In the genomic region with DNA sequence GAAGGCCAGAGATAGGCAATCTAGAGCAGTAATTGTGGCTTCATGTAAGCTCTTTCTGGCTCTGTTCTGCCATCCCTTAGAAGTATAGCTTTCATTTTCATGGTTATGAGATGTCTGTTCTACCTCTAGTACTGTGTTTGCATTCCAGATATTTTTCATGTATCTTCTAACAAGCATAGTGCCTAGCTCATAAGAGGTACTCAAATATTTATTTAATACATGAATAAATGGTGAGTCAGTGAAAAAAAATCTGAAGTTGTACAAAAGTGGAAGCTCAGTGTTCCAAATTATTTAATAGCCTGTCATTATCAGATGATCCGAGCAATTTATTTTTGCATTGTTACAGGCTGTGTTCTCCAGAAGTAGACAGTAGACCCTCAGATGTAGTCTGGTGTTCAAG, we compare ENCODE assay signal across 13 cellular contexts.
DNase-seq lines count a peak whose midpoint lies in the region; FAIRE-seq and TF ChIP-seq lines count a peak whose summit lies in the region.
"Had no signal": no experiment of that assay in that cellular context is flagged by ENCODE, and none has a peak within 500 bp of the region (broad histone marks: within the 10 kb centered on the region; RNA-seq: fewer than 3 reads in every experiment).

No MANE protein-coding gene starts in this region.

- TF ChIP-seq CTCF in SK-N-SH (IDR thresholded peaks at IDR 0.05) (no peak), fibroblast of villous mesenchyme (IDR thresholded peaks at IDR 0.05; ENCODE audit: insufficient read depth, low read depth, low read length) (no peak), smooth muscle cell (IDR thresholded peaks at IDR 0.05; ENCODE audit: borderline replicate concordance, insufficient read depth, poor library complexity, severe bottlenecking) (no peak)

- H3K27me3 ChIP-seq in SK-N-SH (ENCODE audit: insufficient read depth) (no peaks in the 10 kb centered on the region), smooth muscle cell (ENCODE audit: low read depth) (no peaks in the 10 kb centered on the region)
- H3K27me3 ChIP-seq: SJCRH30, suprapubic skin had no signal

- no peak for TF ChIP-seq RAD21 in SK-N-SH (IDR thresholded peaks at IDR 0.05; ENCODE audit: low read length)

- H3K36me3 ChIP-seq in SK-N-SH (replicated peaks in 1 of 2; ENCODE audit: control insufficient read depth in 1 of 2, insufficient read depth in 2 of 2, low read length in 1 of 2) (no peaks in the 10 kb centered on the region), smooth muscle cell (ENCODE audit: low read depth) (no peaks in the 10 kb centered on the region)
- H3K36me3 ChIP-seq: SJCRH30, suprapubic skin had no signal

- CTCF ChIA-PET in SK-N-SH (lab: Yijun Ruan, JAX): interaction anchor here (0.5 to 2.4 kb wide), 10 partner anchors 9 to 1078 kb away, joined by 3 to 18 read pairs (median 4); a partner anchor contains a TSS

- DNase-seq in HCEC 1CT (peak; percentile 64), SK-N-SH (no peak), fibroblast of villous mesenchyme (ENCODE audit: low read depth) (peak; percentile 30), smooth muscle cell (lab: John Stamatoyannopoulos, UW; ENCODE audit: unreplicated experiment) (no peak), RCC 7860 (ENCODE audit: low spot score) (no peak), SW480 (ENCODE audit: low spot score) (no peak)
- no peak for DNase-seq in stimulated activated CD4-positive, alpha-beta T cell treated with anti-CD3 and anti-CD28 coated beads, Interleukin-4, amount 100 ng/mL, for 1 hour
- DNase-seq: Caco-2, left cardiac atrium, NCI-H1930, nephron progenitor cell, SJCRH30 had no signal

- peak overlapping the region in 1 of 2 experiments; percentile 40; a peak in 2 of 4 replicates for H3K4me3 ChIP-seq in SK-N-SH (ENCODE audit: low read depth in 2 of 2, low read length in 1 of 2)
- no peak overlapping the region for H3K4me3 ChIP-seq in fibroblast of villous mesenchyme (ENCODE audit: low read depth, low read length)
- no peak overlapping the region for H3K4me3 ChIP-seq in smooth muscle cell
- H3K4me3 ChIP-seq: SJCRH30, suprapubic skin had no signal

- peaks cover 0 to 12% of the 10 kb centered on the region in 2 experiments; a peak in 2 of 4 replicates for H3K4me1 ChIP-seq in SK-N-SH (ENCODE audit: control insufficient read depth in 1 of 2, insufficient read depth in 2 of 2, low read depth in 1 of 2, low read length in 1 of 2)
- no peaks in the 10 kb centered on the region for H3K4me1 ChIP-seq in smooth muscle cell (ENCODE audit: low read depth)
- H3K4me1 ChIP-seq: Caco-2, SJCRH30, suprapubic skin had no signal

- 5% methylated on average over 1 of the region's 1 CpG for WGBS in SK-N-SH (ENCODE audit: low lambda C conversion rate)
- WGBS in smooth muscle cell (ENCODE audit: low lambda C conversion rate): 94% methylated on average over 1 of the region's 1 CpG

- no peak for FAIRE-seq in RCC 7860 (lab: Jason Lieb, UNC)

- H3F3A ChIP-seq in SK-N-SH (replicated peaks; ENCODE audit: insufficient read depth) (peaks cover 22% of the 10 kb centered on the region), smooth muscle cell (ENCODE audit: low read depth) (peaks cover 6% of the 10 kb centered on the region)

- H4K20me1 ChIP-seq in SK-N-SH (ENCODE audit: insufficient read depth) (no peaks in the 10 kb centered on the region), smooth muscle cell (ENCODE audit: low read depth) (no peaks in the 10 kb centered on the region)

- H3K79me2 ChIP-seq in SK-N-SH (ENCODE audit: insufficient read depth) (no peaks in the 10 kb centered on the region), smooth muscle cell (ENCODE audit: low read depth) (no peaks in the 10 kb centered on the region)

- peak overlapping the region; percentile 18; the same call in 1 of the 2 replicates for H3K9ac ChIP-seq in SK-N-SH
- no peak overlapping the region for H3K9ac ChIP-seq in smooth muscle cell (ENCODE audit: low read depth)

- H3K4me2 ChIP-seq in SK-N-SH: peak overlapping the region; percentile 56
- peak overlapping the region; percentile 49 for H3K4me2 ChIP-seq in smooth muscle cell

- no peak for TF ChIP-seq EP300 in SK-N-SH (IDR thresholded peaks at IDR 0.05; ENCODE audit: borderline replicate concordance in 1 of 2, low read depth in 1 of 2, low read length in 1 of 2)

- H3K9me3 ChIP-seq in SK-N-SH (no peaks in the 10 kb centered on the region), smooth muscle cell (replicated peaks; ENCODE audit: low read depth) (no peaks in the 10 kb centered on the region)
- H3K9me3 ChIP-seq: Caco-2, SJCRH30, suprapubic skin had no signal

- POLR2A ChIA-PET in SK-N-SH (lab: Yijun Ruan, JAX): no interaction called here

- peak overlapping the region in 1 of 2 experiments; percentile 79; a peak in 2 of 4 replicates for H3K27ac ChIP-seq in SK-N-SH (ENCODE audit: low read depth in 2 of 2, low read length in 1 of 2)
- peak overlapping the region; percentile 71 for H3K27ac ChIP-seq in smooth muscle cell (ENCODE audit: low read depth)
- H3K27ac ChIP-seq: SJCRH30, suprapubic skin had no signal

- H3K9me2 ChIP-seq in SK-N-SH: no peaks in the 10 kb centered on the region

- H2AFZ ChIP-seq in SK-N-SH (ENCODE audit: low read depth): peak overlapping the region; percentile 20
- H2AFZ ChIP-seq in smooth muscle cell (ENCODE audit: low read depth): no peak overlapping the region

TF ChIP-seq in SK-N-SH, 30 proteins besides CTCF, POLR2A, EP300 and RAD21:
- peak; percentile 22; the same call in 1 of the 2 replicates for TF ChIP-seq JUND (IDR thresholded peaks at IDR 0.05)
- TF ChIP-seq, protein P1, sequence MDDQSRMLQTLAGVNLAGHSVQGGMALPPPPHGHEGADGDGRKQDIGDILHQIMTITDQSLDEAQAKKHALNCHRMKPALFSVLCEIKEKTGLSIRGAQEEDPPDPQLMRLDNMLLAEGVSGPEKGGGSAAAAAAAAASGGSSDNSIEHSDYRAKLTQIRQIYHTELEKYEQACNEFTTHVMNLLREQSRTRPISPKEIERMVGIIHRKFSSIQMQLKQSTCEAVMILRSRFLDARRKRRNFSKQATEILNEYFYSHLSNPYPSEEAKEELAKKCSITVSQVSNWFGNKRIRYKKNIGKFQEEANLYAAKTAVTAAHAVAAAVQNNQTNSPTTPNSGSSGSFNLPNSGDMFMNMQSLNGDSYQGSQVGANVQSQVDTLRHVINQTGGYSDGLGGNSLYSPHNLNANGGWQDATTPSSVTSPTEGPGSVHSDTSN (IDR thresholded peaks at IDR 0.05): 0 out of 2 replicates have a peak, but pooled peaks have one; percentile 34
- peak; percentile 4; the same call in 1 of the 2 replicates for TF ChIP-seq TCF12 (IDR thresholded peaks at IDR 0.05)
- no peak for TF ChIP-seq RXRA (IDR thresholded peaks at IDR 0.05; ENCODE audit: borderline replicate concordance, low read depth)
- no peak for TF ChIP-seq FOXM1 (IDR thresholded peaks at IDR 0.05; ENCODE audit: low read depth)

Comparison
In these comparisons a context has a peak if more than half of its experiments do, and no peak if none do; other contexts are left out.
1. DNase-seq: peak in HCEC 1CT (single experiment) and fibroblast of villous mesenchyme (single experiment); none in SK-N-SH (single experiment), smooth muscle cell (single experiment), RCC 7860 (single experiment), stimulated activated CD4-positive, alpha-beta T cell treated with anti-CD3 and anti-CD28 coated beads, Interleukin-4, amount 100 ng/mL, for 1 hour (single experiment) and SW480 (single experiment).